Comparison of ENCODE assay signal across 8 cellular contexts in the genomic region with DNA sequence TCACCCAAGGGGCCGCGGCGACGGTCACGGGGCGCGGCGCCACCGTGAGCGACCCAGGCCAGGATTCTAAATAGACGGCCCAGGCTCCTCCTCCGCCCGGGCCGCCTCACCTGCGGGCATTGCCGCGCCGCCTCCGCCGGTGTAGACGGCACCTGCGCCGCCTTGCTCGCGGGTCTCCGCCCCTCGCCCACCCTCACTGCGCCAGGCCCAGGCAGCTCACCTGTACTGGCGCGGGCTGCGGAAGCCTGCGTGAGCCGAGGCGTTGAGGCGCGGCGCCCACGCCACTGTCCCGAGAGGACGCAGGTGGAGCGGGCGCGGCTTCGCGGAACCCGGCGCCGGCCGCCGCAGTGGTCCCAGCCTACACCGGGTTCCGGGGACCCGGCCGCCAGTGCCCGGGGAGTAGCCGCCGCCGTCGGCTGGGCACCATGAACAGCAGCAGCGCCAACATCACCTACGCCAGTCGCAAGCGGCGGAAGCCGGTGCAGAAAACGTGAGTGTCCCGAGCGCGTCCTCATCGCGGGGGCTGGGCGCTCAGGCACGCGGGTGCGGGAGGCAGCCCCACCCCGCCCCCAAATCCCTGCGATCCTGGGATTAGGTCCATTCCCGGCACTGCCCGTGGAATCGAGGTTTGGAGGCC. TPM values are rescaled to one million over a fixed set of nuclear protein-coding genes. Genes with fewer than 3 reads are reported as not detected.
DNase-seq lines count a peak whose midpoint lies in the region; ATAC-seq and TF ChIP-seq lines count a peak whose summit lies in the region.

No MANE protein-coding gene starts in this region.

- H3K27me3 ChIP-seq in testis: no peaks in the 10 kb centered on the region
- no peaks in the 10 kb centered on the region for H3K27me3 ChIP-seq in SJCRH30

- 0% methylated on average over 5 to 43 of the region's 80 CpGs for WGBS in testis, 2 donors

- no peak for TF ChIP-seq POLR2A in testis (IDR thresholded peaks at IDR 0.05)

- H3K4me3 ChIP-seq in foreskin fibroblast (ENCODE audit: low read depth in 1 of 2, low read length in 2 of 2) (peak overlapping the region; percentile 86 to 87), testis (peak overlapping the region; percentile 67 to 98), SJCRH30 (no peak overlapping the region)

- no peak for TF ChIP-seq CTCF in foreskin fibroblast (IDR thresholded peaks at IDR 0.05; ENCODE audit: low read depth, low read length)
- TF ChIP-seq CTCF in omental fat pad (IDR thresholded peaks at IDR 0.05): no peak
- TF ChIP-seq CTCF in testis (IDR thresholded peaks at IDR 0.05): no peak

- H3K4me1 ChIP-seq in testis: peaks cover 17% of the 10 kb centered on the region
- H3K4me1 ChIP-seq in SJCRH30: no peaks in the 10 kb centered on the region

- DNase-seq in NCI-H69 (lab: John Stamatoyannopoulos, UW) (peak; percentile 64), foreskin fibroblast (peak in 1 of 2 donors; percentile 72), omental fat pad (ENCODE audit: low spot score) (no peak), testis (peak; percentile 59), SJCRH30 (no peak)
- DNase-seq in activated T-helper 1 cell treated with anti-CD3 and anti-CD28 coated beads, Interleukin-2, amount 50 U/mL, for 16 hours (ENCODE audit: low read depth in 1 of 2, low spot score in 1 of 2): peak; percentile 26 to 53

- intact Hi-C loops in testis (cut with DNase I; ENCODE audit: low total_unique reads): no loop called here

- no peaks in the 10 kb centered on the region for H3K9me3 ChIP-seq in testis
- no peaks in the 10 kb centered on the region for H3K9me3 ChIP-seq in SJCRH30 (replicated peaks)

- ATAC-seq in GM18511 (IDR thresholded peaks at IDR 0.05; ENCODE audit: unreplicated experiment): peak; percentile 43
- ATAC-seq in HG02763 (IDR thresholded peaks at IDR 0.05; ENCODE audit: unreplicated experiment): peak; percentile 33
- ATAC-seq in omental fat pad (ENCODE audit: low FRiP score): peak; percentile 60

- no peaks in the 10 kb centered on the region for H3K36me3 ChIP-seq in testis (ENCODE audit: low read depth, missing control alignments)
- H3K36me3 ChIP-seq in SJCRH30: no peaks in the 10 kb centered on the region

- H3K27ac ChIP-seq in testis (peak overlapping the region; percentile 89 to 90), SJCRH30 (no peak overlapping the region)

RNA-seq across cellular contexts. Expression of a gene that starts 0.5 kb away (rescaled TPM):
- total RNA-seq in omental fat pad (100 to 1,000 TPM; 129 to 258 (median 149) TPM), testis (10 to 100 TPM; 28.4 to 48.9 TPM)
- polyA plus RNA-seq in testis (ENCODE audit: insufficient read depth, low read depth, low replicate concordance): 12.3 TPM
- total RNA-seq in SJCRH30 (2014; rRNA removed; shearing (Covaris generic)): not detected in 2 replicates

Comparison
In these comparisons a context has a peak if more than half of its experiments do, and no peak if none do; other contexts are left out.
1. DNase-seq: peak in NCI-H69 (single experiment), activated T-helper 1 cell treated with anti-CD3 and anti-CD28 coated beads, Interleukin-2, amount 50 U/mL, for 16 hours (2 of 2) and testis (single experiment); none in omental fat pad (single experiment) and SJCRH30 (0 of 2).
2. RNA of a gene that starts 0.5 kb away (total RNA-seq): 129 to 258 TPM in omental fat pad and 28.4 to 48.9 TPM in testis; not detected in SJCRH30; every median in the first group is over 10 times any median in the second.
3. Peak in every context shown above with its lines, with median percentiles within 50 percentile points of each other: ATAC-seq.